16 cellular contexts compared by ENCODE assay signal in genomic region chr4:14084598-14084997, GRCh38.
"Had no signal": no experiment of that assay in that cellular context is flagged by ENCODE, and none has a peak within 500 bp of the region (broad histone marks: within the 10 kb centered on the region; RNA-seq: fewer than 3 reads in every experiment).

No MANE protein-coding gene starts in this region.

- H3K4me2 ChIP-seq: smooth muscle cell had no signal

- H3K27ac ChIP-seq: dorsolateral prefrontal cortex, gastrocnemius medialis, heart right ventricle, right atrium auricular region, uterus had no signal

- DNase-seq: cortex of kidney; dorsolateral prefrontal cortex; effector CD8-positive, alpha-beta T cell; gastrocnemius medialis; heart right ventricle; hypothalamus; islet precursor cell; mammary epithelial cell; mucosa of descending colon; naive thymus-derived CD8-positive, alpha-beta T cell; stimulated activated CD4-positive, alpha-beta T cell treated with anti-CD3 and anti-CD28 coated beads, Interleukin-2, amount 100 ng/mL, for 48 hours; stimulated activated naive CD4-positive, alpha-beta T cell treated with Interleukin-2 at 50 U/mL for 16 hours; uterus had no signal

- H3K36me3 ChIP-seq: gastrocnemius medialis, heart right ventricle, right atrium auricular region, uterus had no signal

- H3K4me3 ChIP-seq: dorsolateral prefrontal cortex, gastrocnemius medialis, heart right ventricle, mucosa of descending colon, right atrium auricular region, smooth muscle cell, uterus had no signal

- H3K9me3 ChIP-seq: gastrocnemius medialis, mucosa of descending colon, right atrium auricular region, uterus had no signal

- H3K27me3 ChIP-seq: dorsolateral prefrontal cortex, gastrocnemius medialis, heart right ventricle, right atrium auricular region, uterus had no signal

- H3K4me1 ChIP-seq: gastrocnemius medialis, right atrium auricular region, uterus had no signal

- FAIRE-seq: endometrium had no signal
